8 cellular contexts compared by ENCODE assay signal in genomic region chr10:15106352-15107013, GRCh38. TPM values are rescaled to one million over a fixed set of nuclear protein-coding genes. Genes with fewer than 3 reads are reported as not detected.
DNase-seq lines count a peak whose midpoint lies in the region; ATAC-seq and TF ChIP-seq lines count a peak whose summit lies in the region.

No MANE protein-coding gene starts in this region.

- no peak overlapping the region for H3K4me3 ChIP-seq in A673 (ENCODE audit: low read depth, low read length, poor library complexity, severe bottlenecking)

- no peak overlapping the region for H3K4me3 Mint-ChIP-seq in activated CD4-positive, alpha-beta memory T cell treated with anti-CD3 and anti-CD28 coated beads, Interleukin-2, amount 10 ng/mL, durations not matched to agents 7 days and 5 days

- H3K4me1 Mint-ChIP-seq in activated CD4-positive, alpha-beta memory T cell treated with anti-CD3 and anti-CD28 coated beads, Interleukin-2, amount 10 ng/mL, durations not matched to agents 7 days and 5 days: peaks cover 7% of the 10 kb centered on the region

- BruUV-seq in A673 (replicated peaks; lab: Mats Ljungman, UMichigan): no TSS peak

- peaks cover 4% of the 10 kb centered on the region for H3K4me1 ChIP-seq in A673 (ENCODE audit: insufficient read depth, low read length, poor library complexity, severe bottlenecking)

- POLR2A ChIA-PET in A673 (lab: Charles Lee; ENCODE audit: low non-redundant PET): no interaction called here
- POLR2A ChIA-PET in activated CD4-positive, alpha-beta memory T cell treated with anti-CD3 and anti-CD28 coated beads, Interleukin-2, amount 10 ng/mL, durations not matched to agents 7 days and 5 days (lab: Charles Lee): interaction anchor here (0.7 to 1.0 kb wide), 5 partner anchors 9 to 207 kb away, joined by 3 to 6 read pairs (median 3); partner anchors contain the start of gene RPP38

- peaks cover 39% of the 10 kb centered on the region for H3K36me3 ChIP-seq in A673 (ENCODE audit: insufficient read depth, low read length, poor library complexity, severe bottlenecking)

- no peaks in the 10 kb centered on the region for H3K27me3 ChIP-seq in A673 (replicated peaks; ENCODE audit: insufficient read depth, low read depth, low read length, poor library complexity)

- TF ChIP-seq CTCF in A673 (conservative IDR thresholded peaks at IDR 0.05; ENCODE audit: low read depth, low read length): peak; percentile 98
- peak; percentile 71 for TF ChIP-seq CTCF in GM13976 (IDR thresholded peaks at IDR 0.05; ENCODE audit: borderline replicate concordance, control extremely low read depth, extremely low read depth, insufficient read depth, missing control alignments)

- peak overlapping the region; percentile 30 for H3K27ac Mint-ChIP-seq in activated CD4-positive, alpha-beta memory T cell treated with anti-CD3 and anti-CD28 coated beads, Interleukin-2, amount 10 ng/mL, durations not matched to agents 7 days and 5 days

- H3K27me3 Mint-ChIP-seq in activated CD4-positive, alpha-beta memory T cell treated with anti-CD3 and anti-CD28 coated beads, Interleukin-2, amount 10 ng/mL, durations not matched to agents 7 days and 5 days: no peaks in the 10 kb centered on the region

- no peak overlapping the region for H3K27ac ChIP-seq in A673 (ENCODE audit: low read depth, low read length, poor library complexity, severe bottlenecking)

- peak; percentile 56 for ATAC-seq in HG03097 (IDR thresholded peaks at IDR 0.05; ENCODE audit: low FRiP score, unreplicated experiment)

- intact Hi-C loops in A673 (cut with micrococcal nuclease; ENCODE audit: unreplicated experiment): loop anchor here (2.0 to 5.0 kb wide), 2 partner anchors 114 to 608 kb away; no protein-coding TSS in a partner anchor

- in situ Hi-C loops in GM13976 (cut with MboI; ENCODE audit: low sequenced_read_pairs, unreplicated experiment): no loop called here

- CTCF ChIA-PET in A673 (lab: Charles Lee): no interaction called here
- CTCF ChIA-PET in activated CD4-positive, alpha-beta memory T cell treated with anti-CD3 and anti-CD28 coated beads, Interleukin-2, amount 10 ng/mL, durations not matched to agents 7 days and 5 days (lab: Charles Lee): interaction anchor here (0.6 to 2.1 kb wide), 18 partner anchors 9 to 609 kb away, joined by 3 to 17 read pairs (median 4); partner anchors contain the start of genes MEIG1, NMT2 and RPP38

- H3K9me3 ChIP-seq in A673 (ENCODE audit: low read depth, low read length, poor library complexity, severe bottlenecking): no peaks in the 10 kb centered on the region

- no peaks in the 10 kb centered on the region for H3K9me3 Mint-ChIP-seq in activated CD4-positive, alpha-beta memory T cell treated with anti-CD3 and anti-CD28 coated beads, Interleukin-2, amount 10 ng/mL, durations not matched to agents 7 days and 5 days

- H3K36me3 Mint-ChIP-seq in activated CD4-positive, alpha-beta memory T cell treated with anti-CD3 and anti-CD28 coated beads, Interleukin-2, amount 10 ng/mL, durations not matched to agents 7 days and 5 days (ENCODE audit: low read depth): peaks cover 54% of the 10 kb centered on the region

- DNase-seq in A673 (ENCODE audit: low spot score): peak; percentile 86
- peak; percentile 68 for DNase-seq in GM13976 (ENCODE audit: low spot score)
- DNase-seq in NCI-H774 (lab: John Stamatoyannopoulos, UW): peak; percentile 14
- peak; percentile 72 for DNase-seq in activated CD4-positive, alpha-beta memory T cell treated with anti-CD3 and anti-CD28 coated beads, Interleukin-2, amount 10 ng/mL, durations not matched to agents 7 days and 5 days
- peak; percentile 58 for DNase-seq in effector CD4-positive, alpha-beta T cell
- peak; percentile 79 for DNase-seq in mesenteric fat pad (ENCODE audit: low spot score)
- peak; percentile 47 for DNase-seq in stimulated activated CD8-positive, alpha-beta memory T cell treated with anti-CD3 and anti-CD28 coated beads, Interleukin-4, amount 100 ng/mL, for 24 hours (ENCODE audit: low read depth)

RNA-seq across cellular contexts. Expression of gene RPP38, which starts 9.3 kb away (rescaled TPM):
- total RNA-seq in A673 (2021) (20.9 and 23.8 TPM in 2 replicates), mesenteric fat pad (7.7 TPM)
- total RNA-seq in activated CD4-positive, alpha-beta memory T cell treated with anti-CD3 and anti-CD28 coated beads, Interleukin-2, amount 10 ng/mL, durations not matched to agents 7 days and 5 days: 10 to 100 TPM; 14.9 to 16.8 TPM

RNA-seq across cellular contexts. Expression of gene ACBD7, which starts 17.9 kb away (rescaled TPM):
- total RNA-seq in A673 (2021) (2.0 and 2.6 TPM in 2 replicates), mesenteric fat pad (1.1 TPM)
- 1 to 10 TPM; 2.1 to 2.6 TPM for total RNA-seq in activated CD4-positive, alpha-beta memory T cell treated with anti-CD3 and anti-CD28 coated beads, Interleukin-2, amount 10 ng/mL, durations not matched to agents 7 days and 5 days

Comparison
In these comparisons a context has a peak if more than half of its experiments do, and no peak if none do; other contexts are left out.
1. DNase-seq: peak in every context shown above with its lines; median percentile 86 in A673; 79 in mesenteric fat pad; 72 in activated CD4-positive, alpha-beta memory T cell treated with anti-CD3 and anti-CD28 coated beads, Interleukin-2, amount 10 ng/mL, durations not matched to agents 7 days and 5 days; 68 in GM13976; 58 in effector CD4-positive, alpha-beta T cell; 47 in stimulated activated CD8-positive, alpha-beta memory T cell treated with anti-CD3 and anti-CD28 coated beads, Interleukin-4, amount 100 ng/mL, for 24 hours; 14 in NCI-H774.